22 cellular contexts compared by ENCODE assay signal in the genomic region with DNA sequence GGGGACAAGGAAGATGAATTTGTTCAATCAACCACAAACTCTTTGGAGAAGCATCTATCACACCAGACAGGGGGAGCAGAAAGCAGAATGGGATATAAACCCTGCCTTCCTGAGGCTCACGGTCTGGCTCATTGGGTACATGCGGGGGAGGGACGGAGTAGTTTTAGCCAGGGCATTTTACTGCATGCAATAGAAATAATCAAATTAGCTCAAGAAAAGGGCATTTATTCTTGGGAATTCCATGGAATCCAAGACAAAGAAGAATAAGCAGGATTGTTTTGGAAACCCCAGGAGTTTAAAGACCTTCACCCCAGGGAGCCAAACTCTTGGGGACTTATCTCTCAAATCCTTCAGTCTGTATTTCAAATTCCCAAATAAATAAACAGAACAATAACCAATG.
"Had no signal": no experiment of that assay in that cellular context is flagged by ENCODE, and none has a peak within 500 bp of the region (broad histone marks: within the 10 kb centered on the region; RNA-seq: fewer than 3 reads in every experiment).

No MANE protein-coding gene starts in this region.

- H3K4me1 ChIP-seq: foreskin keratinocyte, upper lobe of right lung had no signal

- H3K36me3 ChIP-seq: esophagus muscularis mucosa, heart right ventricle, stomach, suprapubic skin, tibial artery, upper lobe of right lung had no signal

- H3K4me3 ChIP-seq: esophagus muscularis mucosa, heart right ventricle, stomach, suprapubic skin, tibial artery, upper lobe of right lung had no signal

- DNase-seq: activated B cell treated with CpG ODN at 0.5 μM for 24 hours; activated CD4-positive, alpha-beta T cell treated with anti-CD3 and anti-CD28 coated beads for 36 hours; activated naive CD4-positive, alpha-beta T cell; activated T-cell treated with anti-CD3 and anti-CD28 coated beads for 4 hours; activated T-cell treated with anti-CD3 and anti-CD28 coated beads, Interleukin-2, amount 50 U/mL, for 72 hours; foreskin keratinocyte; heart right ventricle; immature natural killer cell; kidney; left colon; midbrain; naive thymus-derived CD4-positive, alpha-beta T cell; right cardiac atrium; stimulated activated CD4-positive, alpha-beta T cell treated with anti-CD3 and anti-CD28 coated beads, Interleukin-15, amount 100 ng/mL, for 24 hours; stimulated activated CD4-positive, alpha-beta T cell treated with anti-CD3 and anti-CD28 coated beads, Interleukin-2, amount 100 ng/mL, for 24 hours; stimulated activated naive B cell treated with anti-CD40 and anti-IgM and Interleukin-4, amounts not matched to agents 10 μg/mL and 1 μg/mL and 100 μg/mL, for 72 hours; stomach; T-helper 17 cell; tibial artery; upper lobe of right lung had no signal

- H3K9me3 ChIP-seq: esophagus muscularis mucosa, heart right ventricle, stomach, suprapubic skin, tibial artery, upper lobe of right lung had no signal

- H3K27ac ChIP-seq: esophagus muscularis mucosa, foreskin keratinocyte, heart right ventricle, stomach, suprapubic skin, tibial artery, upper lobe of right lung had no signal
